14 cellular contexts compared by ENCODE assay signal in the genomic region with DNA sequence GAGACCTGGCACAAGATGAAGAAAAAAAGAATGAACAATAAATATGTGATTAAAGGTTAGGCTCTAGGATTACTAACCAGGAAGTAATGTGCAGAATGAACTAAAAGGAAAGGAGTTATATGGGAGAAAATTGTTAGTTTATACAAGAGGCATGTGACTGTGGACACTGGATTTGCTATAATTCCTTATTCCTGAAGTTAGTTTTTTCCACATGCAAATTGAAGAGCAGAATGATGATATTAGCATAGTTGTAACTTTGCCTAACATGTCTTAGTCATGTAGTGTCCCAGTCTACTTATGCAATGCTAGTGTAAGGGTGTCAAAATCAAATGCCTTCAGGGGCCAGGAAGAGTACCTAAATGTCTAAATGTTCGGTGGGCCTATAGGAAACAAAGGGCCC. TPM values are rescaled to one million over a fixed set of nuclear protein-coding genes. Genes with fewer than 3 reads are reported as not detected.
A peak's percentile ranks its signal among the peaks of the same experiment; 100 is the strongest.
DNase-seq lines count a peak whose midpoint lies in the region; ATAC-seq and TF ChIP-seq lines count a peak whose summit lies in the region.
"Had no signal": no experiment of that assay in that cellular context is flagged by ENCODE, and none has a peak within 500 bp of the region (broad histone marks: within the 10 kb centered on the region; RNA-seq: fewer than 3 reads in every experiment).

No MANE protein-coding gene starts in this region.

- H3K9me3 ChIP-seq in breast epithelium: no peaks in the 10 kb centered on the region

- H3K4me1 Mint-ChIP-seq in MCF 10A (ENCODE audit: insufficient read depth, unreplicated experiment): peaks cover 10% of the 10 kb centered on the region
- H3K4me1 Mint-ChIP-seq in activated T-helper 1 cell treated with anti-CD3 and anti-CD28 coated beads, Interleukin-12 subunit alpha, Interleukin-12 subunit beta, Interleukin-2, Interleukin-4 antibody, amounts not matched to agents 30 ng/mL and 10 ng/mL and 1 ng/mL, durations not matched to agents 14 hours and 24 hours and 36 hours (ENCODE audit: low read depth): peaks cover 65% of the 10 kb centered on the region

- DNase-seq in MCF 10A (ENCODE audit: unreplicated experiment) (peak; percentile 64), breast epithelium (ENCODE audit: low spot score in 2 of 2) (no peak), fibroblast of villous mesenchyme (ENCODE audit: low read depth) (peak; percentile 37), NCI-H1092 (lab: John Stamatoyannopoulos, UW) (no peak), NCI-H510A (lab: John Stamatoyannopoulos, UW) (no peak), KBM-7 (no peak)
- no peak for DNase-seq in activated T-helper 1 cell treated with anti-CD3 and anti-CD28 coated beads, Interleukin-12 subunit alpha, Interleukin-12 subunit beta, Interleukin-2, Interleukin-4 antibody, amounts not matched to agents 30 ng/mL and 10 ng/mL and 1 ng/mL, durations not matched to agents 14 hours and 24 hours and 36 hours (ENCODE audit: low spot score)
- DNase-seq: effector memory CD8-positive, alpha-beta T cell; mesendoderm; NCI-H2107; T-cell had no signal

- BruUV-seq in MCF 10A (replicated peaks; lab: Mats Ljungman, UMichigan): no TSS peak

- H3K4me1 ChIP-seq in breast epithelium: no peaks in the 10 kb centered on the region

- H3K4me3 ChIP-seq in breast epithelium (no peak overlapping the region), fibroblast of villous mesenchyme (ENCODE audit: low read depth, low read length) (no peak overlapping the region)
- H3K4me3 ChIP-seq: K562 had no signal

- no peak overlapping the region for H3K27ac Mint-ChIP-seq in MCF 10A (ENCODE audit: low read depth, unreplicated experiment)
- peak overlapping the region; percentile 19 for H3K27ac Mint-ChIP-seq in activated T-helper 1 cell treated with anti-CD3 and anti-CD28 coated beads, Interleukin-12 subunit alpha, Interleukin-12 subunit beta, Interleukin-2, Interleukin-4 antibody, amounts not matched to agents 30 ng/mL and 10 ng/mL and 1 ng/mL, durations not matched to agents 14 hours and 24 hours and 36 hours
- H3K27ac Mint-ChIP-seq: B cell had no signal

- no peaks in the 10 kb centered on the region for H3K27me3 ChIP-seq in breast epithelium

- TF ChIP-seq POLR2A in breast epithelium (IDR thresholded peaks at IDR 0.05): no peak

- CTCF ChIA-PET in MCF 10A (lab: Yijun Ruan, JAX): interaction anchor here (1.0 kb wide), 1 partner anchor 13 kb away, joined by 3 read pairs; no protein-coding TSS in a partner anchor

- no peaks in the 10 kb centered on the region for H3K36me3 ChIP-seq in breast epithelium

- intact Hi-C loops in MCF 10A (cut with micrococcal nuclease): no loop called here
- intact Hi-C loops in breast epithelium (cut with DNase I; ENCODE audit: low total_unique reads): no loop called here
- intact Hi-C loops in activated T-helper 1 cell treated with anti-CD3 and anti-CD28 coated beads, Interleukin-12 subunit alpha, Interleukin-12 subunit beta, Interleukin-2, Interleukin-4 antibody, amounts not matched to agents 30 ng/mL and 10 ng/mL and 1 ng/mL, durations not matched to agents 14 hours and 24 hours and 36 hours (cut with micrococcal nuclease): no loop called here

- no peak overlapping the region for H3K27ac ChIP-seq in breast epithelium

- no peaks in the 10 kb centered on the region for H3K36me3 Mint-ChIP-seq in MCF 10A (ENCODE audit: insufficient read depth, unreplicated experiment)
- H3K36me3 Mint-ChIP-seq in activated T-helper 1 cell treated with anti-CD3 and anti-CD28 coated beads, Interleukin-12 subunit alpha, Interleukin-12 subunit beta, Interleukin-2, Interleukin-4 antibody, amounts not matched to agents 30 ng/mL and 10 ng/mL and 1 ng/mL, durations not matched to agents 14 hours and 24 hours and 36 hours (ENCODE audit: low read depth): peaks cover 29% of the 10 kb centered on the region

- H3K4me3 Mint-ChIP-seq in MCF 10A (ENCODE audit: unreplicated experiment): no peak overlapping the region
- H3K4me3 Mint-ChIP-seq in activated T-helper 1 cell treated with anti-CD3 and anti-CD28 coated beads, Interleukin-12 subunit alpha, Interleukin-12 subunit beta, Interleukin-2, Interleukin-4 antibody, amounts not matched to agents 30 ng/mL and 10 ng/mL and 1 ng/mL, durations not matched to agents 14 hours and 24 hours and 36 hours: no peak overlapping the region
- H3K4me3 Mint-ChIP-seq: B cell had no signal

- in situ Hi-C loops in KBM-7 (cut with MboI; ENCODE audit: low pct_unique_long_range_greater_than_20kb, low sequenced_read_pairs): no loop called here

- no peaks in the 10 kb centered on the region for H3K27me3 Mint-ChIP-seq in MCF 10A (ENCODE audit: insufficient read depth, unreplicated experiment)
- no peaks in the 10 kb centered on the region for H3K27me3 Mint-ChIP-seq in activated T-helper 1 cell treated with anti-CD3 and anti-CD28 coated beads, Interleukin-12 subunit alpha, Interleukin-12 subunit beta, Interleukin-2, Interleukin-4 antibody, amounts not matched to agents 30 ng/mL and 10 ng/mL and 1 ng/mL, durations not matched to agents 14 hours and 24 hours and 36 hours (ENCODE audit: insufficient read depth)
- H3K27me3 Mint-ChIP-seq: B cell; effector memory CD8-positive, alpha-beta T cell; T-cell had no signal

- POLR2A ChIA-PET in MCF 10A (lab: Yijun Ruan, JAX): no interaction called here

- TF ChIP-seq CTCF in MCF 10A (IDR thresholded peaks at IDR 0.05; ENCODE audit: unreplicated experiment): no peak
- TF ChIP-seq CTCF in breast epithelium (IDR thresholded peaks at IDR 0.05): no peak
- TF ChIP-seq CTCF in fibroblast of villous mesenchyme (IDR thresholded peaks at IDR 0.05; ENCODE audit: insufficient read depth, low read depth, low read length): no peak

- ATAC-seq in HG02642 (IDR thresholded peaks at IDR 0.05; ENCODE audit: poor library complexity, unreplicated experiment): no peak
- ATAC-seq: effector memory CD8-positive, alpha-beta T cell; K562; T-cell had no signal

- no peaks in the 10 kb centered on the region for H3K9me3 Mint-ChIP-seq in MCF 10A (ENCODE audit: unreplicated experiment)
- H3K9me3 Mint-ChIP-seq in activated T-helper 1 cell treated with anti-CD3 and anti-CD28 coated beads, Interleukin-12 subunit alpha, Interleukin-12 subunit beta, Interleukin-2, Interleukin-4 antibody, amounts not matched to agents 30 ng/mL and 10 ng/mL and 1 ng/mL, durations not matched to agents 14 hours and 24 hours and 36 hours: peaks cover 4% of the 10 kb centered on the region
- H3K9me3 Mint-ChIP-seq: effector memory CD8-positive, alpha-beta T cell; T-cell had no signal

RNA-seq across cellular contexts. Expression of gene CEP85L, which starts 27.9 kb away (rescaled TPM):
- total RNA-seq in MCF 10A (2022) (8.4 and 10.0 TPM in 2 replicates), breast epithelium (10 to 100 TPM; 12.7 to 17.3 (median 15.7) TPM), fibroblast of villous mesenchyme (13.2 and 16.4 TPM in 2 replicates)
- 50.9 and 51.4 TPM in 2 replicates for total RNA-seq in activated T-helper 1 cell treated with anti-CD3 and anti-CD28 coated beads, Interleukin-12 subunit alpha, Interleukin-12 subunit beta, Interleukin-2, Interleukin-4 antibody, amounts not matched to agents 30 ng/mL and 10 ng/mL and 1 ng/mL, durations not matched to agents 14 hours and 24 hours and 36 hours

Comparison
In these comparisons a context has a peak if more than half of its experiments do, and no peak if none do; other contexts are left out.
1. DNase-seq: peak in MCF 10A (single experiment) and fibroblast of villous mesenchyme (single experiment); none in breast epithelium (0 of 2), activated T-helper 1 cell treated with anti-CD3 and anti-CD28 coated beads, Interleukin-12 subunit alpha, Interleukin-12 subunit beta, Interleukin-2, Interleukin-4 antibody, amounts not matched to agents 30 ng/mL and 10 ng/mL and 1 ng/mL, durations not matched to agents 14 hours and 24 hours and 36 hours (single experiment), NCI-H1092 (single experiment), NCI-H510A (single experiment) and KBM-7 (single experiment).